In genomic region chrX:40976971-40977370, GRCh38 we compare ENCODE assay signal across 29 cellular contexts.
"Had no signal": no experiment of that assay in that cellular context is flagged by ENCODE, and none has a peak within 500 bp of the region (broad histone marks: within the 10 kb centered on the region; RNA-seq: fewer than 3 reads in every experiment).

No MANE protein-coding gene starts in this region.

- H2AFZ ChIP-seq: hepatocyte had no signal

- ATAC-seq: activated CD4-positive, CD25-positive, alpha-beta regulatory T cell treated with anti-CD3 and anti-CD28 coated beads, Interleukin-2, amount 50 U/mL, for 24 hours; activated CD8-positive, alpha-beta T cell treated with anti-CD3 and anti-CD28 coated beads for 36 hours; activated T-cell treated with anti-CD3 and anti-CD28 coated beads, Interleukin-2, amount 50 U/mL, for 4 hours; activated T-helper 17 cell treated with anti-CD3 and anti-CD28 coated beads, Interleukin-2, amount 50 U/mL, for 72 hours; body of pancreas; esophagus mucosa; gastroesophageal sphincter; heart right ventricle; T-helper 17 cell had no signal

- H3K9me3 ChIP-seq: body of pancreas, gastroesophageal sphincter had no signal

- H3K79me2 ChIP-seq: hepatocyte had no signal

- H3K4me2 ChIP-seq: hepatocyte had no signal

- H3K27me3 ChIP-seq: body of pancreas, gastroesophageal sphincter, hepatocyte had no signal

- H3K4me1 ChIP-seq: body of pancreas, gastroesophageal sphincter, heart right ventricle had no signal

- DNase-seq: activated B cell treated with CpG ODN at 0.5 μM for 24 hours; activated CD4-positive, alpha-beta T cell treated with anti-CD3 and anti-CD28 coated beads for 48 hours; activated CD4-positive, alpha-beta T cell treated with anti-CD3 and anti-CD28 coated beads, Interleukin-2, amount 50 U/mL, for 1 hour; activated CD4-positive, alpha-beta T cell treated with anti-CD3 and anti-CD28 coated beads, Interleukin-2, amount 50 U/mL, for 48 hours; activated CD8-positive, alpha-beta memory T cell treated with anti-CD3 and anti-CD28 coated beads for 24 hours; activated CD8-positive, alpha-beta T cell treated with anti-CD3 and anti-CD28 coated beads for 36 hours; activated effector memory CD4-positive, alpha-beta T cell treated with Interleukin-2 at 50 U/mL for 16 hours; activated gamma-delta T cell treated with Interleukin-2 at 50 U/mL for 16 hours; activated naive CD4-positive, alpha-beta T cell treated with anti-CD3 and anti-CD28 coated beads, Interleukin-2, amount 50 U/mL, for 16 hours; activated naive CD4-positive, alpha-beta T cell treated with Interleukin-2 at 50 U/mL for 16 hours; activated T-cell treated with anti-CD3 and anti-CD28 coated beads, Interleukin-2, amount 50 U/mL, for 4 hours; amygdala; aorta; body of pancreas; caudate nucleus; dorsolateral prefrontal cortex; effector memory CD4-positive, alpha-beta T cell; endodermal cell; foreskin melanocyte; heart right ventricle; T-helper 17 cell; T1000; WERI-Rb-1 had no signal

- H3K36me3 ChIP-seq: gastroesophageal sphincter, heart right ventricle, WERI-Rb-1 had no signal

- H3K4me3 ChIP-seq: body of pancreas, coronary artery, dorsolateral prefrontal cortex, gastroesophageal sphincter, heart right ventricle, hepatocyte had no signal

- H3K27ac ChIP-seq: body of pancreas, coronary artery, dorsolateral prefrontal cortex, gastroesophageal sphincter, heart right ventricle, hepatocyte, WERI-Rb-1 had no signal
